In the genomic region with DNA sequence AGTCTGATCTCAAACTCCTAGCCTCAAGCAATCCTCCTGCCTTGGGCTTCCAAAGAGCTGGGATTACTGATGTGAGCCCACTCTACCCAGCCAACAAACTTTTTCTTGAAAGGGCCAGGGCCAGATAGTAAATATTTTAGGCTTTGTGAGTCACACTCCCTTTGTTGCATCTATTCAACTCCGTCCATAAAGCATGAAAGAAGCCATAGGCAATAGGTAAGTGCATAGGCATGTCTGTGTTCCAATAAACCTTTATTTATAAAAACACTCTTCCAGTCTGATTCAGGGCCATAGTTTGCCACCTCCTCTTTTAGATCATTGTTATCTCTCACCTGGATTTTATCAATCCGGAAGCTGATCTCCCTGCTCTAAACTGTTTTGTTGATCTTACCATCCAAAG, we compare ENCODE assay signal across 19 cellular contexts.
DNase-seq lines count a peak whose midpoint lies in the region; ATAC-seq, FAIRE-seq and TF ChIP-seq lines count a peak whose summit lies in the region.
"Had no signal": no experiment of that assay in that cellular context is flagged by ENCODE, and none has a peak within 500 bp of the region (broad histone marks: within the 10 kb centered on the region; RNA-seq: fewer than 3 reads in every experiment).

No MANE protein-coding gene starts in this region.

- no peak overlapping the region for H3K4me3 ChIP-seq in bronchial epithelial cell (ENCODE audit: low read depth, low read length)
- H3K4me3 ChIP-seq in epithelial cell of esophagus (ENCODE audit: low read length), result no peak overlapping the region
- H3K4me3 ChIP-seq in mesodermal cell (ENCODE audit: extremely low read depth, insufficient read depth, low read length, poor library complexity, severe bottlenecking), result no peak overlapping the region
- H3K4me3 ChIP-seq in mucosa of descending colon, result no peak overlapping the region
- H3K4me3 ChIP-seq: GM23248 had no signal

- no peaks in the 10 kb centered on the region for H3K36me3 Mint-ChIP-seq in activated T-cell treated with anti-CD3 and anti-CD28 coated beads, Interleukin-2, amount 50 U/mL, for 24 hours (ENCODE audit: low read depth)
- H3K36me3 Mint-ChIP-seq: CD4-positive, CD25-positive, alpha-beta regulatory T cell; CD8-positive, alpha-beta T cell had no signal

- no peaks in the 10 kb centered on the region for H3K36me3 ChIP-seq in bronchial epithelial cell (ENCODE audit: control insufficient read depth, insufficient read depth, low read length)
- H3K36me3 ChIP-seq in mesodermal cell (ENCODE audit: control insufficient read depth, insufficient read depth, low read length), result no peaks in the 10 kb centered on the region
- no peaks in the 10 kb centered on the region for H3K36me3 ChIP-seq in mucosa of descending colon (ENCODE audit: low read depth)

- H3K4me1 ChIP-seq in mesodermal cell (ENCODE audit: control insufficient read depth, insufficient read depth, low read length, poor library complexity, severe bottlenecking), result peaks cover 36% of the 10 kb centered on the region
- no peaks in the 10 kb centered on the region for H3K4me1 ChIP-seq in mucosa of descending colon (ENCODE audit: low read depth)
- H3K4me1 ChIP-seq: Caco-2 had no signal

- no peak overlapping the region for H3K4me3 Mint-ChIP-seq in activated T-cell treated with anti-CD3 and anti-CD28 coated beads, Interleukin-2, amount 50 U/mL, for 24 hours
- H3K4me3 Mint-ChIP-seq: CD4-positive, CD25-positive, alpha-beta regulatory T cell; CD8-positive, alpha-beta T cell had no signal

- no peaks in the 10 kb centered on the region for H3K27me3 ChIP-seq in bronchial epithelial cell (ENCODE audit: control insufficient read depth, insufficient read depth, low read length)

- intact Hi-C loops in mucosa of descending colon (cut with DNase I, micrococcal nuclease), result no loop called here

- WGBS in mesodermal cell (ENCODE audit: insufficient coverage in 2 of 2), 2 experiments, result 83% methylated on average over 1 of the region's 2 CpGs; no CpG with 5 or more reads in 1 of the 2 experiments

- no peak for ATAC-seq in mucosa of descending colon
- ATAC-seq: CD8-positive, alpha-beta T cell had no signal

- DNase-seq in bronchial epithelial cell (ENCODE audit: low read depth) (peak; percentile 49), epithelial cell of esophagus (ENCODE audit: low read depth) (peak; percentile 32), islet precursor cell (peak; percentile 36), mucosa of descending colon (no peak)
- no peak for DNase-seq in activated T-cell treated with anti-CD3 and anti-CD28 coated beads, Interleukin-2, amount 50 U/mL, for 24 hours
- DNase-seq: C1 segment of cervical spinal cord; Caco-2; CD4-positive, CD25-positive, alpha-beta regulatory T cell; CD8-positive, alpha-beta T cell; DMS153; DND-41; GM23248; H7; HCEC 1CT had no signal

- no peaks in the 10 kb centered on the region for H3K27me3 Mint-ChIP-seq in activated T-cell treated with anti-CD3 and anti-CD28 coated beads, Interleukin-2, amount 50 U/mL, for 24 hours
- H3K27me3 Mint-ChIP-seq: CD4-positive, CD25-positive, alpha-beta regulatory T cell had no signal

- peaks cover 3% of the 10 kb centered on the region for H3K9me3 Mint-ChIP-seq in activated T-cell treated with anti-CD3 and anti-CD28 coated beads, Interleukin-2, amount 50 U/mL, for 24 hours

- no peak for FAIRE-seq in bronchial epithelial cell (lab: Jason Lieb, UNC)
- FAIRE-seq: G401.6, GM12892, GM19239, H1 had no signal

- no peak for TF ChIP-seq CTCF in bronchial epithelial cell (IDR thresholded peaks at IDR 0.05; ENCODE audit: insufficient read depth, low read length, severe bottlenecking)
- TF ChIP-seq CTCF in epithelial cell of esophagus (IDR thresholded peaks at IDR 0.05; ENCODE audit: insufficient read depth, low read depth, low read length, missing control alignments), result no peak
- no peak for TF ChIP-seq CTCF in mucosa of descending colon (IDR thresholded peaks at IDR 0.05)

- H3K9me3 ChIP-seq in mesodermal cell (ENCODE audit: control insufficient read depth, low read length), result no peaks in the 10 kb centered on the region
- H3K9me3 ChIP-seq in mucosa of descending colon, result no peaks in the 10 kb centered on the region
- H3K9me3 ChIP-seq: Caco-2 had no signal

- peak overlapping the region; percentile 95 for H3K27ac ChIP-seq in mesodermal cell (ENCODE audit: low read depth, low read length, severe bottlenecking)
- H3K27ac ChIP-seq: GM23248 had no signal

- H3K4me1 Mint-ChIP-seq in activated T-cell treated with anti-CD3 and anti-CD28 coated beads, Interleukin-2, amount 50 U/mL, for 24 hours (ENCODE audit: low read depth), result no peaks in the 10 kb centered on the region
- H3K4me1 Mint-ChIP-seq: CD4-positive, CD25-positive, alpha-beta regulatory T cell had no signal

- H3K27ac Mint-ChIP-seq in activated T-cell treated with anti-CD3 and anti-CD28 coated beads, Interleukin-2, amount 50 U/mL, for 24 hours, result no peak overlapping the region
- H3K27ac Mint-ChIP-seq: CD4-positive, CD25-positive, alpha-beta regulatory T cell; CD8-positive, alpha-beta T cell had no signal

Comparison
In these comparisons a context has a peak if more than half of its experiments do, and no peak if none do; other contexts are left out.
1. DNase-seq: peak in bronchial epithelial cell (single experiment), epithelial cell of esophagus (single experiment) and islet precursor cell (single experiment); none in mucosa of descending colon (0 of 3) and activated T-cell treated with anti-CD3 and anti-CD28 coated beads, Interleukin-2, amount 50 U/mL, for 24 hours (single experiment).